8 cellular contexts compared by ENCODE assay signal in the genomic region with DNA sequence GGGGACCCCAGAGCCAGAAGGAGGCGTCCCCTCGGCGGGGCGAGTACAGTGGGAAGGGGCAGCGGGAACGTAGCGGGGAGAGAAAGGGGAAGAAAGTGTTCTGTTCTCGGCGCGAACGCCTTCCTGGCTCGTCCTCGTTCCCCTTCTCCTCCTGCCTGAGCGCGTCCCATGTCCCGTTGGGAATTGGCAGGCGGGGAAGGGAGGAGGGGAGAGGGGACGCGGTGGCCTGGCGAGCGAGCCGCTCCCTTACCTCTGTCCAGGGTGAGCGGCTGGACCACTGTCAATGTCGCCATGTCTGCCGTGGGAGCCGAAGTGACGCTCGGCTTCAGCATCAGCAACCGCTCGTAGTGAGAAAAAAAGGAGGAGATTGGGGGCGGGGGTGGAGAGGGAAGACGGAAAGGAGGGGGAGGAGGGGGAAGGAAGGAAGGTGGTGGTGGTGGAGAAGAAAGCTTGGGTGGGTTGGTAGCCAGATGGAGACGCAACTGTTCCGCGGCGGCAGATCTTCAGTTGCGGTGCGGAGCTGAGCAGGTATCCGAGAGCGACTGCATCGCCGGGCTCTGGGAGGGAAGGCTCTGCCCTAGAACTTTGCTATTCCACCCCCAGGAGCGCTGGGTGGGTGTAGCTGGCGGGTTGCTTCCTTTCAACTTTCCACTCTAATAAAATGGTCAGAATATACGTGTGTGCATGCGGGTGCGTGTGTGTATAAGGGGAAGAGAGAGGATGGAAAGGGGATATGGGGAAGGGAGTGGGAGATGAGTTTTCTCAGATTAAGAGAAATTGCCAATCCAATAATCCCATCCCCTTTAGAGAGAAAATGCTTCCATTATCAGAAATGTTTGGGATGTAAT. TPM values are rescaled to one million over a fixed set of nuclear protein-coding genes. Genes with fewer than 3 reads are reported as not detected.
DNase-seq lines count a peak whose midpoint lies in the region; ATAC-seq, FAIRE-seq and TF ChIP-seq lines count a peak whose summit lies in the region.

A gene with protein sequence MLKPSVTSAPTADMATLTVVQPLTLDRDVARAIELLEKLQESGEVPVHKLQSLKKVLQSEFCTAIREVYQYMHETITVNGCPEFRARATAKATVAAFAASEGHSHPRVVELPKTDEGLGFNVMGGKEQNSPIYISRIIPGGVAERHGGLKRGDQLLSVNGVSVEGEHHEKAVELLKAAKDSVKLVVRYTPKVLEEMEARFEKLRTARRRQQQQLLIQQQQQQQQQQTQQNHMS (minus strand): TSS at position 544 of the 848 bp plus-strand sequence. CDS start 212 bp downstream, at position 332.

- no peak for TF ChIP-seq POLR2A in GM12891 (IDR thresholded peaks at IDR 0.05; ENCODE audit: low read depth, low read length)

- H3K36me3 ChIP-seq in hepatocyte (replicated peaks; ENCODE audit: insufficient read depth, low read depth) (no peaks in the 10 kb centered on the region), rectal smooth muscle tissue (ENCODE audit: control insufficient read depth, insufficient read depth, low read length) (no peaks in the 10 kb centered on the region)

- no peak for FAIRE-seq in GM12891 (lab: Jason Lieb, UNC)

- peak within 1 kb of the TSS; percentile 74 for H2AFZ ChIP-seq in hepatocyte

- H3K4me1 ChIP-seq in hepatocyte (ENCODE audit: insufficient read depth) (no peaks in the 10 kb centered on the region), rectal smooth muscle tissue (ENCODE audit: control insufficient read depth, insufficient read depth, low read length) (no peaks in the 10 kb centered on the region)

- H3K9me2 ChIP-seq in hepatocyte (replicated peaks; ENCODE audit: insufficient read depth), result no peaks in the 10 kb centered on the region

- peak within 1 kb of the TSS; percentile 76 for H3K4me3 ChIP-seq in LNCaP clone FGC (ENCODE audit: low read depth, low read length)
- peak within 1 kb of the TSS; percentile 61 for H3K4me3 ChIP-seq in hepatocyte
- H3K4me3 ChIP-seq in rectal smooth muscle tissue (ENCODE audit: low read length), result peak within 1 kb of the TSS; percentile 77

- 2% methylated on average over 30 of the region's 47 CpGs for WGBS in hepatocyte (ENCODE audit: low lambda C conversion rate, missing lambda C conversion rate)

- H3K79me2 ChIP-seq in hepatocyte, result peaks cover 13% of the 10 kb centered on the region

- peak within 1 kb of the TSS; percentile 77 for H3K27ac ChIP-seq in hepatocyte
- peak within 1 kb of the TSS; percentile 30 for H3K27ac ChIP-seq in rectal smooth muscle tissue (ENCODE audit: low read depth, low read length)

- TF ChIP-seq CTCF in LNCaP clone FGC (IDR thresholded peaks at IDR 0.05; ENCODE audit: control insufficient read depth, extremely low read depth, insufficient read depth) (no peak), hepatocyte (IDR thresholded peaks at IDR 0.05; ENCODE audit: poor library complexity) (no peak)

- DNase-seq in DMS79 (lab: John Stamatoyannopoulos, UW) (peak; percentile 35), LNCaP clone FGC (ENCODE audit: low read depth) (no peak), amniotic epithelial cell (ENCODE audit: low read depth) (peak; percentile 19), hepatocyte (ENCODE audit: low spot score) (peak; percentile 58), GM12891 (ENCODE audit: insufficient read length, low spot score) (no peak)
- no peak for DNase-seq in activated effector memory CD4-positive, alpha-beta T cell treated with Interleukin-2 at 50 U/mL for 16 hours

- peak within 1 kb of the TSS; percentile 37 for H3K9ac ChIP-seq in rectal smooth muscle tissue (ENCODE audit: low read length)

- H4K20me1 ChIP-seq in hepatocyte (ENCODE audit: insufficient read depth, poor library complexity, severe bottlenecking), result no peaks in the 10 kb centered on the region

- H3K9me3 ChIP-seq in hepatocyte (ENCODE audit: low read depth), result no peaks in the 10 kb centered on the region

- ATAC-seq in GM21529 (IDR thresholded peaks at IDR 0.05; ENCODE audit: unreplicated experiment), result peak; percentile 3

- H3K27me3 ChIP-seq in hepatocyte, result peaks cover 16% of the 10 kb centered on the region
- no peaks in the 10 kb centered on the region for H3K27me3 ChIP-seq in rectal smooth muscle tissue (ENCODE audit: control insufficient read depth, insufficient read depth, low read length)

- H3K4me2 ChIP-seq in hepatocyte, result peak within 1 kb of the TSS; percentile 92

TF ChIP-seq in GM12891, 5 proteins besides CTCF, POLR2A, EP300 and RAD21:
- TF ChIP-seq TAF1 (IDR thresholded peaks at IDR 0.05; ENCODE audit: low read depth, low read length), result no peak
- no peak for TF ChIP-seq POLR2AphosphoS5 (IDR thresholded peaks at IDR 0.05; ENCODE audit: low read depth, low read length)
- TF ChIP-seq POU2F2 (IDR thresholded peaks at IDR 0.05; ENCODE audit: low read depth, low read length), result no peak
- TF ChIP-seq SPI1 (IDR thresholded peaks at IDR 0.05; ENCODE audit: low read depth, low read length), result no peak
- TF ChIP-seq PAX5 (IDR thresholded peaks at IDR 0.05; ENCODE audit: insufficient read depth, low read length, severe bottlenecking), result no peak

RNA-seq across cellular contexts. Expression of the gene that starts here (rescaled TPM):
- total RNA-seq in hepatocyte, result 9.9 and 11.8 TPM in 2 replicates
- 3.0 and 5.2 TPM in 2 replicates for polyA plus RNA-seq in hepatocyte
- polyA plus RNA-seq in GM12891 (2012; ENCODE audit: low read depth, missing spikeins), result 1.2 TPM

Comparison
In these comparisons a context has a peak if more than half of its experiments do, and no peak if none do; other contexts are left out.
1. DNase-seq: peak in DMS79 (single experiment), amniotic epithelial cell (single experiment) and hepatocyte (single experiment); none in LNCaP clone FGC (single experiment), activated effector memory CD4-positive, alpha-beta T cell treated with Interleukin-2 at 50 U/mL for 16 hours (single experiment) and GM12891 (single experiment).
2. Peak in every context shown above with its lines, with median percentiles within 50 percentile points of each other: H3K4me3 ChIP-seq.